ENCODE assay signal across 17 cellular contexts in genomic region chr12:3201741-3202500, GRCh38.
DNase-seq lines count a peak whose midpoint lies in the region; ATAC-seq and TF ChIP-seq lines count a peak whose summit lies in the region.
"Had no signal": no experiment of that assay in that cellular context is flagged by ENCODE, and none has a peak within 500 bp of the region (broad histone marks: within the 10 kb centered on the region; RNA-seq: fewer than 3 reads in every experiment).

No MANE protein-coding gene starts in this region.

- no peak overlapping the region for H3K27ac ChIP-seq in sigmoid colon
- H3K27ac ChIP-seq: brain microvascular endothelial cell, HL-60 had no signal

- H3K4me1 ChIP-seq in sigmoid colon, result peaks cover 0 to 46% (median 30%) of the 10 kb centered on the region in 4 donors

- H3K27ac Mint-ChIP-seq in T-helper 17 cell (no peak overlapping the region), nephron (peak overlapping the region in 1 of 3 experiments; percentile 18)
- H3K27ac Mint-ChIP-seq: activated CD4-positive, alpha-beta T cell treated with anti-CD3 and anti-CD28 coated beads, Interleukin-2, amount 10 ng/mL, durations not matched to agents 24 days and 14 days; naive thymus-derived CD4-positive, alpha-beta T cell had no signal

- TF ChIP-seq CTCF in nephron (IDR thresholded peaks at IDR 0.05; ENCODE audit: unreplicated experiment in 3 of 3), result no peak
- TF ChIP-seq CTCF in sigmoid colon (IDR thresholded peaks at IDR 0.05), result no peak

- peaks cover 50% of the 10 kb centered on the region for H3K27me3 Mint-ChIP-seq in T-helper 17 cell
- peaks cover 25% of the 10 kb centered on the region for H3K27me3 Mint-ChIP-seq in nephron (ENCODE audit: low read depth)

- H3K9me3 ChIP-seq in T-helper 17 cell (ENCODE audit: control insufficient read depth, low read length, poor library complexity, severe bottlenecking), result no peaks in the 10 kb centered on the region
- H3K9me3 ChIP-seq in sigmoid colon, result no peaks in the 10 kb centered on the region

- TF ChIP-seq POLR2A in sigmoid colon (IDR thresholded peaks at IDR 0.05), result no peak

- DNase-seq in D341Med (ENCODE audit: low spot score) (peak; percentile 48), T-helper 17 cell (no peak), Right ventricle myocardium superior (no peak), sigmoid colon (no peak), NCI-H2171 treated with DMSO at 0.1 percent for 48 hours (lab: John Stamatoyannopoulos, UW) (no peak)
- no peak for DNase-seq in stimulated activated CD4-positive, alpha-beta T cell treated with anti-CD3 and anti-CD28 coated beads, Interleukin-15, amount 100 ng/mL, for 24 hours
- no peak for DNase-seq in activated naive CD4-positive, alpha-beta T cell treated with Interleukin-2 at 50 U/mL for 16 hours
- DNase-seq: activated CD4-positive, alpha-beta T cell treated with anti-CD3 and anti-CD28 coated beads, Interleukin-2, amount 10 ng/mL, durations not matched to agents 24 days and 14 days; activated naive CD4-positive, alpha-beta T cell treated with anti-CD3 and anti-CD28 coated beads, Interleukin-2, amount 50 U/mL, for 16 hours; brain microvascular endothelial cell; EL; naive thymus-derived CD4-positive, alpha-beta T cell; SHP77 treated with DMSO at 0.1 percent for 48 hours; stimulated activated CD4-positive, alpha-beta T cell treated with anti-CD3 and anti-CD28 coated beads, Interleukin-2, amount 100 ng/mL, for 48 hours had no signal

- TF ChIP-seq EP300 in sigmoid colon (IDR thresholded peaks at IDR 0.05), result no peak

- H3K36me3 ChIP-seq in sigmoid colon, result no peaks in the 10 kb centered on the region
- H3K36me3 ChIP-seq: brain microvascular endothelial cell had no signal

- H3K36me3 Mint-ChIP-seq in T-helper 17 cell (ENCODE audit: low read depth), result peaks cover 5% of the 10 kb centered on the region
- peaks cover 3% of the 10 kb centered on the region for H3K36me3 Mint-ChIP-seq in nephron (ENCODE audit: low read depth)
- H3K36me3 Mint-ChIP-seq: CD8-positive, alpha-beta memory T cell; naive thymus-derived CD4-positive, alpha-beta T cell had no signal

- WGBS in sigmoid colon, 2 donors, result 71 to 76% methylated on average over 18 of the region's 18 CpGs

- no peaks in the 10 kb centered on the region for H3K9me3 Mint-ChIP-seq in nephron
- H3K9me3 Mint-ChIP-seq: activated CD4-positive, alpha-beta T cell treated with anti-CD3 and anti-CD28 coated beads, Interleukin-2, amount 10 ng/mL, durations not matched to agents 24 days and 14 days; CD8-positive, alpha-beta memory T cell had no signal

- peaks cover 0 to 16% (median 0%) of the 10 kb centered on the region in 3 donors for H3K27me3 ChIP-seq in sigmoid colon
- H3K27me3 ChIP-seq: brain microvascular endothelial cell had no signal

- intact Hi-C loops in Right ventricle myocardium superior (cut with DNase I), result loop anchor here (5.0 to 10.0 kb wide), 2 partner anchors 65 to 127 kb away; partner anchors contain the start of gene TSPAN9
- intact Hi-C loops in sigmoid colon (cut with DNase I), result loop anchor here (2.0 to 5.0 kb wide), 3 partner anchors 67 to 127 kb away; no protein-coding TSS in a partner anchor

- H3K4me3 Mint-ChIP-seq in T-helper 17 cell (peak overlapping the region; percentile 78), nephron (peak overlapping the region; percentile 84 to 87 (median 86))
- H3K4me3 Mint-ChIP-seq: activated CD4-positive, alpha-beta T cell treated with anti-CD3 and anti-CD28 coated beads, Interleukin-2, amount 10 ng/mL, durations not matched to agents 24 days and 14 days had no signal

- no peak for ATAC-seq in T-helper 17 cell
- ATAC-seq in Right ventricle myocardium superior (ENCODE audit: poor library complexity), result peak; percentile 26
- ATAC-seq: naive thymus-derived CD4-positive, alpha-beta T cell had no signal

- H3K4me3 ChIP-seq in sigmoid colon, result no peak overlapping the region

- peaks cover 11% of the 10 kb centered on the region for H3K4me1 Mint-ChIP-seq in T-helper 17 cell
- H3K4me1 Mint-ChIP-seq in nephron, result peaks cover 45% of the 10 kb centered on the region
- H3K4me1 Mint-ChIP-seq: activated CD4-positive, alpha-beta T cell treated with anti-CD3 and anti-CD28 coated beads, Interleukin-2, amount 10 ng/mL, durations not matched to agents 24 days and 14 days had no signal
